9 cellular contexts compared by ENCODE assay signal in genomic region chr6:2959909-2960719, GRCh38. TPM values are rescaled to one million over a fixed set of nuclear protein-coding genes. Genes with fewer than 3 reads are reported as not detected.
DNase-seq lines count a peak whose midpoint lies in the region; ATAC-seq, FAIRE-seq and TF ChIP-seq lines count a peak whose summit lies in the region.
"Had no signal": no experiment of that assay in that cellular context is flagged by ENCODE, and none has a peak within 500 bp of the region (broad histone marks: within the 10 kb centered on the region; RNA-seq: fewer than 3 reads in every experiment).

No MANE protein-coding gene starts in this region.

- H3K79me2 ChIP-seq in keratinocyte (ENCODE audit: control insufficient read depth, insufficient read depth, low read length) = peaks cover 2% of the 10 kb centered on the region

- H3K36me3 ChIP-seq in body of pancreas (replicated peaks in 1 of 2; ENCODE audit: insufficient read depth in 1 of 2, low read depth in 2 of 2) (peaks cover 0 to 3% of the 10 kb centered on the region in 2 donors), keratinocyte (ENCODE audit: control insufficient read depth in 2 of 2, extremely low read depth in 1 of 2, insufficient read depth in 2 of 2, low read length in 2 of 2) (peaks cover 0 to 2% of the 10 kb centered on the region in 2 experiments), upper lobe of left lung (peaks cover 2 to 19% (median 11%) of the 10 kb centered on the region in 4 donors), kidney (ENCODE audit: control insufficient read depth in 1 of 2, insufficient read depth in 2 of 2, low read length in 2 of 2) (no peaks in the 10 kb centered on the region)

- H3K4me3 ChIP-seq in body of pancreas (no peak overlapping the region), keratinocyte (ENCODE audit: control insufficient read depth in 2 of 3, extremely low read depth in 1 of 3, insufficient read depth in 2 of 3, low read depth in 1 of 3, low read length in 3 of 3) (no peak overlapping the region), upper lobe of left lung (no peak overlapping the region), kidney (ENCODE audit: low read length in 2 of 2) (no peak overlapping the region)
- H3K4me3 ChIP-seq: heart left ventricle had no signal

- no peaks in the 10 kb centered on the region for H4K20me1 ChIP-seq in keratinocyte (ENCODE audit: control insufficient read depth, extremely low read depth, insufficient read depth, low read length)

- no peak overlapping the region for H3K9ac ChIP-seq in keratinocyte (ENCODE audit: control insufficient read depth, extremely low read depth, insufficient read depth, low read length)
- no peak overlapping the region for H3K9ac ChIP-seq in kidney (ENCODE audit: low read length in 2 of 2)

- TF ChIP-seq POLR2A in body of pancreas (IDR thresholded peaks at IDR 0.05) (no peak), upper lobe of left lung (IDR thresholded peaks at IDR 0.05) (no peak)

- TF ChIP-seq EP300 in upper lobe of left lung (IDR thresholded peaks at IDR 0.05) = peak in 1 of 4 donors; percentile 8

- FAIRE-seq in keratinocyte (lab: Jason Lieb, UNC) = peak; percentile 60
- no peak for FAIRE-seq in kidney (lab: Jason Lieb, UNC)

- H3K9me3 ChIP-seq in body of pancreas = no peaks in the 10 kb centered on the region
- H3K9me3 ChIP-seq in keratinocyte (ENCODE audit: control insufficient read depth, low read depth, low read length) = no peaks in the 10 kb centered on the region
- no peaks in the 10 kb centered on the region for H3K9me3 ChIP-seq in upper lobe of left lung
- H3K9me3 ChIP-seq in kidney (ENCODE audit: control insufficient read depth in 1 of 2, low read length in 2 of 2) = no peaks in the 10 kb centered on the region
- H3K9me3 ChIP-seq: heart left ventricle had no signal

- H2AFZ ChIP-seq in keratinocyte (ENCODE audit: control insufficient read depth, low read length) = no peak overlapping the region

- peak overlapping the region in 3 of 4 donors; percentile 83 to 90 (median 88) for H3K27ac ChIP-seq in body of pancreas
- H3K27ac ChIP-seq in keratinocyte (ENCODE audit: control insufficient read depth, insufficient read depth, low read length) = no peak overlapping the region
- H3K27ac ChIP-seq in upper lobe of left lung = peak overlapping the region; percentile 62 to 84 (median 76)
- H3K27ac ChIP-seq in kidney (ENCODE audit: low read depth in 2 of 2, low read length in 2 of 2) = no peak overlapping the region

- intact Hi-C loops in body of pancreas (cut with DNase I) = no loop called here
- intact Hi-C loops in kidney (cut with DNase I) = no loop called here

- no peaks in the 10 kb centered on the region for H3K9me1 ChIP-seq in keratinocyte (ENCODE audit: control insufficient read depth, extremely low read depth, insufficient read depth, low read length)

- H3K4me1 ChIP-seq in body of pancreas = peaks cover 67% of the 10 kb centered on the region
- H3K4me1 ChIP-seq in keratinocyte (ENCODE audit: control insufficient read depth, extremely low read depth, insufficient read depth, low read length) = peaks cover 8% of the 10 kb centered on the region
- peaks cover 65 to 71% (median 68%) of the 10 kb centered on the region in 4 donors for H3K4me1 ChIP-seq in upper lobe of left lung
- peaks cover 17 to 20% of the 10 kb centered on the region in 2 donors for H3K4me1 ChIP-seq in kidney (ENCODE audit: control insufficient read depth in 1 of 2, insufficient read depth in 1 of 2, low read depth in 1 of 2, low read length in 2 of 2)

- H3K4me2 ChIP-seq in keratinocyte (ENCODE audit: control insufficient read depth, extremely low read depth, insufficient read depth, low read depth, low read length) = no peak overlapping the region

- TF ChIP-seq CTCF in body of pancreas (IDR thresholded peaks at IDR 0.05) = no peak
- no peak for TF ChIP-seq CTCF in keratinocyte (optimal IDR thresholded peaks at IDR 0.05 in 1 of 3, IDR thresholded peaks at IDR 0.05 in 1 of 3, conservative IDR thresholded peaks at IDR 0.05 in 1 of 3; ENCODE audit: extremely low read depth in 1 of 3, insufficient read depth in 2 of 3, low read length in 3 of 3)
- TF ChIP-seq CTCF in upper lobe of left lung (IDR thresholded peaks at IDR 0.05) = no peak
- no peak for TF ChIP-seq CTCF in kidney (IDR thresholded peaks at IDR 0.05; ENCODE audit: borderline replicate concordance, extremely low read depth, insufficient read depth)

- dilution Hi-C loops in keratinocyte (cut with MboI; ENCODE audit: extremely low pct_ligation_motif_present, low sequenced_read_pairs) = no loop called here

- 67% methylated on average over 12 of the region's 12 CpGs for WGBS in body of pancreas, 2 donors
- 70 to 74% methylated on average over 11 to 12 of the region's 12 CpGs for WGBS in upper lobe of left lung, 2 donors

- H3K27me3 ChIP-seq in body of pancreas (no peaks in the 10 kb centered on the region), keratinocyte (ENCODE audit: control insufficient read depth, extremely low read depth, insufficient read depth, low read length) (no peaks in the 10 kb centered on the region), upper lobe of left lung (no peaks in the 10 kb centered on the region)
- H3K27me3 ChIP-seq: heart left ventricle had no signal

- ATAC-seq in body of pancreas (no peak), upper lobe of left lung (ENCODE audit: low FRiP score in 2 of 2) (no peak)

- DNase-seq in activated CD8-positive, alpha-beta memory T cell treated with anti-CD3 and anti-CD28 coated beads, Interleukin-2, amount 50 U/mL, for 48 hours = peak; percentile 45
- DNase-seq in activated CD8-positive, alpha-beta memory T cell treated with anti-CD3 and anti-CD28 coated beads for 24 hours = no peak
- DNase-seq in body of pancreas (peak in 2 of 4 donors; percentile 29 to 38), keratinocyte (ENCODE audit: low read depth, low spot score) (no peak), upper lobe of left lung (no peak), kidney (no peak), HuH-7 (ENCODE audit: low spot score) (no peak), NCI-H82 (lab: John Stamatoyannopoulos, UW) (no peak)
- DNase-seq: heart left ventricle had no signal

RNA-seq across cellular contexts. Expression of gene SERPINB6, which starts 11.3 kb away (rescaled TPM):
- total RNA-seq in body of pancreas (100 to 1,000 TPM; 113 to 147 TPM), upper lobe of left lung (100 to 1,000 TPM; 133 to 181 (median 150) TPM), kidney (136 TPM)
- polyA plus RNA-seq in keratinocyte (66.1 to 78.2 TPM (median 66.4 TPM) in 3 replicates), kidney (ENCODE audit: insufficient read depth, low read depth, low replicate concordance) (212 TPM)
- polyA plus RNA-seq in keratinocyte (2011; ENCODE audit: low read depth) = 43.0 TPM
- 84.2 and 87.7 TPM in 2 replicates for polyA plus RNA-seq in keratinocyte (2011; cell fraction: cytosol; rRNA removed)
- 72.5 and 77.2 TPM in 2 replicates for polyA plus RNA-seq in keratinocyte (2011; cell fraction: nucleus; rRNA removed)
- polyA plus RNA-seq in keratinocyte (2012; ENCODE audit: low replicate concordance) = 41.9 and 70.2 TPM in 2 replicates
- 36.0 to 55.1 TPM (median 46.5 TPM) in 3 replicates for polyA minus RNA-seq in keratinocyte
- polyA minus RNA-seq in keratinocyte (2011; cell fraction: cytosol; rRNA and poly(A)+ RNA removed) = 46.2 TPM
- polyA minus RNA-seq in keratinocyte (2011; cell fraction: nucleus; rRNA and poly(A)+ RNA removed) = 18.0 and 28.6 TPM in 2 replicates

RNA-seq across cellular contexts. Expression of gene NQO2, which starts 39.6 kb away (rescaled TPM):
- total RNA-seq in body of pancreas (10 to 100 TPM in 1 of 2 donors, 1 to 10 TPM in 1; 7.3 to 17.1 TPM), upper lobe of left lung (10 to 100 TPM; 10.6 to 34.3 (median 18.6) TPM), kidney (37.0 TPM)
- polyA plus RNA-seq in keratinocyte (22.2 to 24.0 TPM (median 22.9 TPM) in 3 replicates), kidney (ENCODE audit: insufficient read depth, low read depth, low replicate concordance) (291 TPM)
- 40.7 TPM for polyA plus RNA-seq in keratinocyte (2011; ENCODE audit: low read depth)
- polyA plus RNA-seq in keratinocyte (2011; cell fraction: cytosol; rRNA removed) = 19.0 and 24.6 TPM in 2 replicates
- polyA plus RNA-seq in keratinocyte (2011; cell fraction: nucleus; rRNA removed) = 14.2 and 14.7 TPM in 2 replicates
- polyA plus RNA-seq in keratinocyte (2012; ENCODE audit: low replicate concordance) = 18.6 and 22.2 TPM in 2 replicates
- polyA minus RNA-seq in keratinocyte = 15.9 to 25.1 TPM (median 19.6 TPM) in 3 replicates
- 12.9 TPM for polyA minus RNA-seq in keratinocyte (2011; cell fraction: cytosol; rRNA and poly(A)+ RNA removed)
- 4.2 and 4.8 TPM in 2 replicates for polyA minus RNA-seq in keratinocyte (2011; cell fraction: nucleus; rRNA and poly(A)+ RNA removed)

RNA-seq across cellular contexts. Expression of gene SERPINB9, which starts 57.0 kb away (rescaled TPM):
- 1 to 10 TPM; 2.0 to 4.2 TPM for total RNA-seq in body of pancreas
- polyA plus RNA-seq in keratinocyte = 0.20 to 0.39 TPM (median 0.32 TPM) in 3 replicates
- 0.12 TPM for polyA plus RNA-seq in keratinocyte (2011; ENCODE audit: low read depth)
- 0.16 and 0.30 TPM in 2 replicates for polyA plus RNA-seq in keratinocyte (2011; cell fraction: cytosol; rRNA removed)
- 0.23 and 0.31 TPM in 2 replicates for polyA plus RNA-seq in keratinocyte (2011; cell fraction: nucleus; rRNA removed)
- polyA plus RNA-seq in keratinocyte (2012; ENCODE audit: low replicate concordance) = 0.14 and 0.37 TPM in 2 replicates
- polyA minus RNA-seq in keratinocyte = 0.46 to 0.56 TPM (median 0.48 TPM) in 3 replicates
- polyA minus RNA-seq in keratinocyte (2011; cell fraction: cytosol; rRNA and poly(A)+ RNA removed) = not detected
- polyA minus RNA-seq in keratinocyte (2011; cell fraction: nucleus; rRNA and poly(A)+ RNA removed) = 0.39 TPM in 1 of 2 replicates, not detected in the other
- total RNA-seq in upper lobe of left lung = 10 to 100 TPM in 2 of 6 donors, 1 to 10 TPM in 4; 7.7 to 14.0 (median 9.3) TPM
- 13.4 TPM for total RNA-seq in kidney
- polyA plus RNA-seq in kidney (ENCODE audit: insufficient read depth, low read depth, low replicate concordance) = 4.0 TPM

Comparison
In these comparisons a context has a peak if more than half of its experiments do, and no peak if none do; other contexts are left out.
1. H3K27ac ChIP-seq: peak in body of pancreas (3 of 4) and upper lobe of left lung (4 of 4); none in keratinocyte (single experiment) and kidney (0 of 2).